ENCODE assay signal across 9 cellular contexts in genomic region chr1:228037401-228038386, GRCh38. TPM values are rescaled to one million over a fixed set of nuclear protein-coding genes. Genes with fewer than 3 reads are reported as not detected.
DNase-seq lines count a peak whose midpoint lies in the region; ATAC-seq, FAIRE-seq and TF ChIP-seq lines count a peak whose summit lies in the region.
"Had no signal": no experiment of that assay in that cellular context is flagged by ENCODE, and none has a peak within 500 bp of the region (broad histone marks: within the 10 kb centered on the region; RNA-seq: fewer than 3 reads in every experiment).

No MANE protein-coding gene starts in this region.

- no peak overlapping the region for H2AFZ ChIP-seq in keratinocyte (ENCODE audit: control insufficient read depth, low read length)

- peak; percentile 56 for DNase-seq in DMS53 (lab: John Stamatoyannopoulos, UW)
- DNase-seq in DMS53 treated with DMSO at 0.1 percent for 48 hours (lab: John Stamatoyannopoulos, UW; ENCODE audit: unreplicated experiment), result no peak
- DNase-seq in activated T-cell treated with anti-CD3 and anti-CD28 coated beads, Interleukin-2, amount 50 U/mL, for 48 hours, result peak; percentile 61 to 71
- DNase-seq in keratinocyte (ENCODE audit: low read depth, low spot score), result no peak
- DNase-seq in stimulated activated CD8-positive, alpha-beta memory T cell treated with anti-CD3 and anti-CD28 coated beads, Interleukin-15, amount 100 ng/mL, for 48 hours (ENCODE audit: low read depth in 2 of 2), result peak; percentile 17 to 53
- DNase-seq in SHP77 treated with DMSO at 0.1 percent for 48 hours (lab: John Stamatoyannopoulos, UW), result no peak
- DNase-seq in DMS153 treated with DMSO at 0.1 percent for 48 hours (lab: John Stamatoyannopoulos, UW; ENCODE audit: unreplicated experiment), result no peak

- peak overlapping the region; percentile 9 for H3K9ac ChIP-seq in keratinocyte (ENCODE audit: control insufficient read depth, extremely low read depth, insufficient read depth, low read length)

- no peak overlapping the region for H3K27ac ChIP-seq in keratinocyte (ENCODE audit: control insufficient read depth, insufficient read depth, low read length)
- H3K27ac ChIP-seq: 22Rv1 had no signal

- dilution Hi-C loops in keratinocyte (cut with MboI; ENCODE audit: extremely low pct_ligation_motif_present, low sequenced_read_pairs), result no loop called here

- H3K9me3 ChIP-seq in keratinocyte (ENCODE audit: control insufficient read depth, low read depth, low read length), result peaks cover 2% of the 10 kb centered on the region

- H3K36me3 ChIP-seq in keratinocyte (ENCODE audit: control insufficient read depth in 2 of 2, extremely low read depth in 1 of 2, insufficient read depth in 2 of 2, low read length in 2 of 2), result no peaks in the 10 kb centered on the region

- peak overlapping the region; percentile 51 for H3K4me2 ChIP-seq in keratinocyte (ENCODE audit: control insufficient read depth, extremely low read depth, insufficient read depth, low read depth, low read length)

- no peak for TF ChIP-seq CTCF in keratinocyte (optimal IDR thresholded peaks at IDR 0.05 in 1 of 3, IDR thresholded peaks at IDR 0.05 in 1 of 3, conservative IDR thresholded peaks at IDR 0.05 in 1 of 3; ENCODE audit: extremely low read depth in 1 of 3, insufficient read depth in 2 of 3, low read length in 3 of 3)

- ATAC-seq in HG03025 (IDR thresholded peaks at IDR 0.05; ENCODE audit: low FRiP score, unreplicated experiment), result peak; percentile 71

- no peaks in the 10 kb centered on the region for H3K9me1 ChIP-seq in keratinocyte (ENCODE audit: control insufficient read depth, extremely low read depth, insufficient read depth, low read length)

- no peaks in the 10 kb centered on the region for H3K79me2 ChIP-seq in keratinocyte (ENCODE audit: control insufficient read depth, insufficient read depth, low read length)

- no peaks in the 10 kb centered on the region for H3K4me1 ChIP-seq in keratinocyte (ENCODE audit: control insufficient read depth, extremely low read depth, insufficient read depth, low read length)

- peaks cover 41% of the 10 kb centered on the region for H3K27me3 ChIP-seq in keratinocyte (ENCODE audit: control insufficient read depth, extremely low read depth, insufficient read depth, low read length)

- peak overlapping the region in 1 of 3 experiments; percentile 10 for H3K4me3 ChIP-seq in keratinocyte (ENCODE audit: control insufficient read depth in 2 of 3, extremely low read depth in 1 of 3, insufficient read depth in 2 of 3, low read depth in 1 of 3, low read length in 3 of 3)

- no peak for FAIRE-seq in keratinocyte (lab: Jason Lieb, UNC)

- H4K20me1 ChIP-seq in keratinocyte (ENCODE audit: control insufficient read depth, extremely low read depth, insufficient read depth, low read length), result no peaks in the 10 kb centered on the region

RNA-seq across cellular contexts. Expression of gene WNT3A, which starts 30.9 kb away (rescaled TPM):
- polyA plus RNA-seq in keratinocyte, result 0.07 to 0.15 TPM (median 0.07 TPM) in 3 replicates
- polyA plus RNA-seq in keratinocyte (2011; ENCODE audit: low read depth), result not detected
- polyA plus RNA-seq in keratinocyte (2011; cell fraction: cytosol; rRNA removed), result 0.02 and 0.16 TPM in 2 replicates
- 0.19 and 0.35 TPM in 2 replicates for polyA plus RNA-seq in keratinocyte (2011; cell fraction: nucleus; rRNA removed)
- 0.08 TPM in 1 of 2 replicates, not detected in the other for polyA plus RNA-seq in keratinocyte (2012; ENCODE audit: low replicate concordance)
- polyA minus RNA-seq in keratinocyte, result 0.06 to 0.13 TPM in 2 of 3 replicates, not detected in the other
- not detected for polyA minus RNA-seq in keratinocyte (2011; cell fraction: cytosol; rRNA and poly(A)+ RNA removed)
- 0.32 TPM in 1 of 2 replicates, not detected in the other for polyA minus RNA-seq in keratinocyte (2011; cell fraction: nucleus; rRNA and poly(A)+ RNA removed)

RNA-seq across cellular contexts. Expression of gene ARF1, which starts 44.8 kb away (rescaled TPM):
- polyA plus RNA-seq in keratinocyte, result 295 to 451 TPM (median 325 TPM) in 3 replicates
- polyA plus RNA-seq in keratinocyte (2011; ENCODE audit: low read depth), result 343 TPM
- polyA plus RNA-seq in keratinocyte (2011; cell fraction: cytosol; rRNA removed), result 346 and 552 TPM in 2 replicates
- 224 and 326 TPM in 2 replicates for polyA plus RNA-seq in keratinocyte (2011; cell fraction: nucleus; rRNA removed)
- polyA plus RNA-seq in keratinocyte (2012; ENCODE audit: low replicate concordance), result 371 and 391 TPM in 2 replicates
- polyA minus RNA-seq in keratinocyte, result 457 to 846 TPM (median 598 TPM) in 3 replicates
- 776 TPM for polyA minus RNA-seq in keratinocyte (2011; cell fraction: cytosol; rRNA and poly(A)+ RNA removed)
- polyA minus RNA-seq in keratinocyte (2011; cell fraction: nucleus; rRNA and poly(A)+ RNA removed), result 151 and 170 TPM in 2 replicates

Comparison
In these comparisons a context has a peak if more than half of its experiments do, and no peak if none do; other contexts are left out.
1. DNase-seq: peak in DMS53 (single experiment), activated T-cell treated with anti-CD3 and anti-CD28 coated beads, Interleukin-2, amount 50 U/mL, for 48 hours (2 of 2) and stimulated activated CD8-positive, alpha-beta memory T cell treated with anti-CD3 and anti-CD28 coated beads, Interleukin-15, amount 100 ng/mL, for 48 hours (2 of 2); none in DMS53 treated with DMSO at 0.1 percent for 48 hours (single experiment), keratinocyte (single experiment), SHP77 treated with DMSO at 0.1 percent for 48 hours (single experiment) and DMS153 treated with DMSO at 0.1 percent for 48 hours (single experiment).